In the genomic region with DNA sequence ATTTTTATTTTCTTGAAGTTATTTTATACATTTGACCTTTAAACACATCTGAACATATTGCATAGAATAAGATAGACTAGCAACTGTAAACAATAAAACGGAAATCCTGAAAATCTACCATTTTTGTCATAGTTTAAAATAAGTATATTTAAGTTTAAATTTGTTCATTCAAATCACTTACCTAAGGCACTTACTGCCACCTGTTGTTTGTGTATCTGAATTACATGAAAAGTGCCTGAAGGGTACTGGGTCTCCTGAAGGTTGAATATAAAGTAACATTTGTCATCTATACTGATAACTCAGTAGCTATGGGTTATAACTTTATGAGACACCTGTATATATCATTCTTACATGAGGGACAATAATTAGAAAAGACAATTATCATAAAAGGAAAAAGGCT, we compare ENCODE assay signal across 1 cellular context.
TF ChIP-seq lines count a peak whose summit lies in the region.

No MANE protein-coding gene starts in this region.

TF ChIP-seq in K562, 482 proteins besides CTCF, POLR2A, EP300 and RAD21 (continued from another document):
- no peak for TF ChIP-seq ZBTB12 (CRISPR knock-in tag; IDR thresholded peaks at IDR 0.05)
- TF ChIP-seq KDM5B (IDR thresholded peaks at IDR 0.05; ENCODE audit: insufficient replicate concordance, low read depth, low read length) = no peak
- TF ChIP-seq, protein P1, sequence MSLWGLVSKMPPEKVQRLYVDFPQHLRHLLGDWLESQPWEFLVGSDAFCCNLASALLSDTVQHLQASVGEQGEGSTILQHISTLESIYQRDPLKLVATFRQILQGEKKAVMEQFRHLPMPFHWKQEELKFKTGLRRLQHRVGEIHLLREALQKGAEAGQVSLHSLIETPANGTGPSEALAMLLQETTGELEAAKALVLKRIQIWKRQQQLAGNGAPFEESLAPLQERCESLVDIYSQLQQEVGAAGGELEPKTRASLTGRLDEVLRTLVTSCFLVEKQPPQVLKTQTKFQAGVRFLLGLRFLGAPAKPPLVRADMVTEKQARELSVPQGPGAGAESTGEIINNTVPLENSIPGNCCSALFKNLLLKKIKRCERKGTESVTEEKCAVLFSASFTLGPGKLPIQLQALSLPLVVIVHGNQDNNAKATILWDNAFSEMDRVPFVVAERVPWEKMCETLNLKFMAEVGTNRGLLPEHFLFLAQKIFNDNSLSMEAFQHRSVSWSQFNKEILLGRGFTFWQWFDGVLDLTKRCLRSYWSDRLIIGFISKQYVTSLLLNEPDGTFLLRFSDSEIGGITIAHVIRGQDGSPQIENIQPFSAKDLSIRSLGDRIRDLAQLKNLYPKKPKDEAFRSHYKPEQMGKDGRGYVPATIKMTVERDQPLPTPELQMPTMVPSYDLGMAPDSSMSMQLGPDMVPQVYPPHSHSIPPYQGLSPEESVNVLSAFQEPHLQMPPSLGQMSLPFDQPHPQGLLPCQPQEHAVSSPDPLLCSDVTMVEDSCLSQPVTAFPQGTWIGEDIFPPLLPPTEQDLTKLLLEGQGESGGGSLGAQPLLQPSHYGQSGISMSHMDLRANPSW (CRISPR knock-in tag; IDR thresholded peaks at IDR 0.05) = no peak
- TF ChIP-seq SETDB1 (IDR thresholded peaks at IDR 0.05; ENCODE audit: low read length) = no peak
- TF ChIP-seq JUNB (CRISPR knock-in tag; conservative IDR thresholded peaks at IDR 0.05) = no peak
- TF ChIP-seq, protein P2, sequence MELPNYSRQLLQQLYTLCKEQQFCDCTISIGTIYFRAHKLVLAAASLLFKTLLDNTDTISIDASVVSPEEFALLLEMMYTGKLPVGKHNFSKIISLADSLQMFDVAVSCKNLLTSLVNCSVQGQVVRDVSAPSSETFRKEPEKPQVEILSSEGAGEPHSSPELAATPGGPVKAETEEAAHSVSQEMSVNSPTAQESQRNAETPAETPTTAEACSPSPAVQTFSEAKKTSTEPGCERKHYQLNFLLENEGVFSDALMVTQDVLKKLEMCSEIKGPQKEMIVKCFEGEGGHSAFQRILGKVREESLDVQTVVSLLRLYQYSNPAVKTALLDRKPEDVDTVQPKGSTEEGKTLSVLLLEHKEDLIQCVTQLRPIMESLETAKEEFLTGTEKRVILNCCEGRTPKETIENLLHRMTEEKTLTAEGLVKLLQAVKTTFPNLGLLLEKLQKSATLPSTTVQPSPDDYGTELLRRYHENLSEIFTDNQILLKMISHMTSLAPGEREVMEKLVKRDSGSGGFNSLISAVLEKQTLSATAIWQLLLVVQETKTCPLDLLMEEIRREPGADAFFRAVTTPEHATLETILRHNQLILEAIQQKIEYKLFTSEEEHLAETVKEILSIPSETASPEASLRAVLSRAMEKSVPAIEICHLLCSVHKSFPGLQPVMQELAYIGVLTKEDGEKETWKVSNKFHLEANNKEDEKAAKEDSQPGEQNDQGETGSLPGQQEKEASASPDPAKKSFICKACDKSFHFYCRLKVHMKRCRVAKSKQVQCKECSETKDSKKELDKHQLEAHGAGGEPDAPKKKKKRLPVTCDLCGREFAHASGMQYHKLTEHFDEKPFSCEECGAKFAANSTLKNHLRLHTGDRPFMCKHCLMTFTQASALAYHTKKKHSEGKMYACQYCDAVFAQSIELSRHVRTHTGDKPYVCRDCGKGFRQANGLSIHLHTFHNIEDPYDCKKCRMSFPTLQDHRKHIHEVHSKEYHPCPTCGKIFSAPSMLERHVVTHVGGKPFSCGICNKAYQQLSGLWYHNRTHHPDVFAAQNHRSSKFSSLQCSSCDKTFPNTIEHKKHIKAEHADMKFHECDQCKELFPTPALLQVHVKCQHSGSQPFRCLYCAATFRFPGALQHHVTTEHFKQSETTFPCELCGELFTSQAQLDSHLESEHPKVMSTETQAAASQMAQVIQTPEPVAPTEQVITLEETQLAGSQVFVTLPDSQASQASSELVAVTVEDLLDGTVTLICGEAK (IDR thresholded peaks at IDR 0.05) = no peak
- TF ChIP-seq, protein P2 (CRISPR knock-in tag; IDR thresholded peaks at IDR 0.05) = no peak
- no peak for TF ChIP-seq CAMTA2 (CRISPR knock-in tag; conservative IDR thresholded peaks at IDR 0.05)
TF ChIP-seq in K562: peak in this region for 0.
